In genomic region chr6:6845603-6846002, GRCh38 we compare ENCODE assay signal across 10 cellular contexts.
"Had no signal": no experiment of that assay in that cellular context is flagged by ENCODE, and none has a peak within 500 bp of the region (broad histone marks: within the 10 kb centered on the region; RNA-seq: fewer than 3 reads in every experiment).

No MANE protein-coding gene starts in this region.

- H3K9ac ChIP-seq: KMS-11 had no signal

- H2AFZ ChIP-seq: GM23338 had no signal

- DNase-seq: H7, HFFc6, IMR-90, Karpas-422, KBM-7 had no signal

- H3K4me1 ChIP-seq: HAP-1 had no signal

- H3K9me3 ChIP-seq: HAP-1 had no signal

- H3K4me3 ChIP-seq: GM23338, HAP-1 had no signal

- H3K4me2 ChIP-seq: GM23338, KMS-11 had no signal

- FAIRE-seq: H1 had no signal

- H3K36me3 ChIP-seq: HAP-1 had no signal

- H3K27ac ChIP-seq: HL-60, KMS-11 had no signal

- ATAC-seq: GM23338 had no signal
